ENCODE assay signal across 10 cellular contexts in the genomic region with DNA sequence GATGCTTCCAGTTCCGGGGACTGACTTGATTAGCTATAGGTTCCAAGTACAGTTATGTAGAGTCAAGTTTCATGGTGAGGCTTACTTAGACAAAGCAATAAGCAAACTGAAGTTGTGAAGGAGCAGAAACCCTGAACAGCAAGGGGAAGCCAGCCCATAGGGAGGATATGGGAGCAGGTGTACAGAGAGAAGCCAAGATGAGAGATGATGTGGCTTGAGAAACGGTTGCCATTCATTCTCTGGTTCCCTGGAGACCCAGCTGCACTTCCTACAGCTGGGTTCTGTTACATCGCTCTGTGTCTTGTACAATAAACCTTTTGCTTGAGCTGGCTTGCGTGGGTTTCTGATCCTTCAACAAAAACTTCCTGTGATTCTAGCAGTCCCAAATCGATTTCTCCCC.
A peak's percentile ranks its signal among the peaks of the same experiment; 100 is the strongest.
DNase-seq lines count a peak whose midpoint lies in the region; ATAC-seq and TF ChIP-seq lines count a peak whose summit lies in the region.
"Had no signal": no experiment of that assay in that cellular context is flagged by ENCODE, and none has a peak within 500 bp of the region (broad histone marks: within the 10 kb centered on the region; RNA-seq: fewer than 3 reads in every experiment).

No MANE protein-coding gene starts in this region.

- H3K36me3 ChIP-seq in right atrium auricular region (no peaks in the 10 kb centered on the region), thymus (ENCODE audit: control insufficient read depth, insufficient read depth) (no peaks in the 10 kb centered on the region)

- H3K36me3 Mint-ChIP-seq in T-helper 17 cell (ENCODE audit: low read depth) = no peaks in the 10 kb centered on the region
- H3K36me3 Mint-ChIP-seq: activated naive CD8-positive, alpha-beta T cell treated with anti-CD3 and anti-CD28 coated beads for 36 hours had no signal

- H3K4me3 ChIP-seq in right atrium auricular region (no peak overlapping the region), thymus (ENCODE audit: low read length) (no peak overlapping the region)

- 13% methylated on average over 5 of the region's 5 CpGs for WGBS in thymus

- H3K27me3 ChIP-seq in right atrium auricular region (no peaks in the 10 kb centered on the region), thymus (ENCODE audit: control insufficient read depth, insufficient read depth) (no peaks in the 10 kb centered on the region)

- H3K27me3 Mint-ChIP-seq in T-helper 17 cell = peaks cover 15% of the 10 kb centered on the region
- H3K27me3 Mint-ChIP-seq: activated naive CD8-positive, alpha-beta T cell treated with anti-CD3 and anti-CD28 coated beads for 36 hours had no signal

- DNase-seq in left ventricle myocardium superior = no peak
- DNase-seq in right atrium auricular region (ENCODE audit: low spot score) = no peak
- no peak for DNase-seq in T-helper 17 cell
- DNase-seq in activated naive CD4-positive, alpha-beta T cell treated with Interleukin-2 at 50 U/mL for 16 hours = no peak
- no peak for DNase-seq in middle frontal gyrus (ENCODE audit: extremely low spot score, low spot score)
- no peak for DNase-seq in NCI-H748 treated with DMSO at 0.1 percent for 48 hours (lab: John Stamatoyannopoulos, UW)
- DNase-seq: activated naive CD8-positive, alpha-beta T cell treated with anti-CD3 and anti-CD28 coated beads for 36 hours; hippocampal formation had no signal

- peak overlapping the region; percentile 83 for H3K27ac Mint-ChIP-seq in T-helper 17 cell
- H3K27ac Mint-ChIP-seq: activated naive CD8-positive, alpha-beta T cell treated with anti-CD3 and anti-CD28 coated beads for 36 hours had no signal

- H3K27ac ChIP-seq in right atrium auricular region (no peak overlapping the region), thymus (ENCODE audit: low read depth) (peak overlapping the region; percentile 90)

- no peak overlapping the region for H3K4me3 Mint-ChIP-seq in T-helper 17 cell
- H3K4me3 Mint-ChIP-seq: activated naive CD8-positive, alpha-beta T cell treated with anti-CD3 and anti-CD28 coated beads for 36 hours had no signal

- H3K4me1 ChIP-seq in right atrium auricular region = peaks cover 0 to 19% of the 10 kb centered on the region in 2 donors
- H3K4me1 ChIP-seq in thymus (ENCODE audit: control insufficient read depth, insufficient read depth, low read length) = peaks cover 58% of the 10 kb centered on the region

- no peaks in the 10 kb centered on the region for H3K9me3 ChIP-seq in right atrium auricular region
- no peaks in the 10 kb centered on the region for H3K9me3 ChIP-seq in T-helper 17 cell (ENCODE audit: control insufficient read depth, low read length, poor library complexity, severe bottlenecking)
- H3K9me3 ChIP-seq in thymus (ENCODE audit: control insufficient read depth) = no peaks in the 10 kb centered on the region

- no peak for TF ChIP-seq CTCF in right atrium auricular region (IDR thresholded peaks at IDR 0.05)

- peaks cover 17% of the 10 kb centered on the region for H3K4me1 Mint-ChIP-seq in T-helper 17 cell

- intact Hi-C loops in left ventricle myocardium superior (cut with micrococcal nuclease) = no loop called here

- ATAC-seq in left ventricle myocardium superior (peak; percentile 12), HG03159 (IDR thresholded peaks at IDR 0.05; ENCODE audit: unreplicated experiment) (peak; percentile 59), T-helper 17 cell (no peak)
